ENCODE assay signal across 13 cellular contexts in the genomic region with DNA sequence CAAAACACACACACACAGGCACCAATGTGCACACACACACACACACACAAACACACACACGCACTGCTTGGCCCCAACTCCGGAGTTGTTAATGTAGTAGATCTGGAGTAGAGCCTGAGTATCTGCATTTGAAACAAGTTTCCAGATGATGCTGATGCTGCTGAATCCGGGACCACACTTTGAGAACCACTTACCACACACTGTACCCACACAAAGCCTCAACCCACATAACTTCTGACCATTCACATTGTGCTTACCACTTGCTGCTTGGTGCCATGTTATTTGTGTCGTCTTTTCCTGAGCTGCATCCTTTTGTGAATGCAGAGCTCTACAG.
"Had no signal": no experiment of that assay in that cellular context is flagged by ENCODE, and none has a peak within 500 bp of the region (broad histone marks: within the 10 kb centered on the region; RNA-seq: fewer than 3 reads in every experiment).

No MANE protein-coding gene starts in this region.

- DNase-seq: activated naive CD4-positive, alpha-beta T cell treated with anti-CD3 and anti-CD28 coated beads, Interleukin-2, amount 10 ng/mL, durations not matched to agents 7 days and 5 days; adrenal gland; body of pancreas; heart left ventricle; left lung; pancreas; stimulated activated CD4-positive, alpha-beta T cell treated with anti-CD3 and anti-CD28 coated beads, Interleukin-2, amount 100 ng/mL, for 48 hours; stimulated activated naive CD8-positive, alpha-beta T cell treated with anti-CD3 and anti-CD28 coated beads, Interleukin-15, Interleukin-2, amounts not matched to agents 100 U/mL and 50 U/mL, for 24 hours had no signal

- H3K9me3 ChIP-seq: adrenal gland, body of pancreas, heart left ventricle, left lung, pancreas, thyroid gland had no signal

- H3K27ac ChIP-seq: adrenal gland, body of pancreas, neural progenitor cell, pancreas had no signal

- ATAC-seq: activated CD4-positive, CD25-positive, alpha-beta regulatory T cell treated with anti-CD3 and anti-CD28 coated beads, Interleukin-2, amount 50 U/mL, for 24 hours; body of pancreas; pancreas; stimulated activated naive CD8-positive, alpha-beta T cell treated with anti-CD3 and anti-CD28 coated beads, Interleukin-15, Interleukin-2, amounts not matched to agents 100 U/mL and 50 U/mL, for 24 hours had no signal

- H3K4me3 ChIP-seq: adrenal gland, body of pancreas, heart left ventricle, left lung, neural progenitor cell, pancreas, thyroid gland had no signal

- H3K36me3 ChIP-seq: adrenal gland, heart left ventricle, left lung, neural progenitor cell, pancreas, thyroid gland had no signal

- H3K36me3 Mint-ChIP-seq: activated naive CD4-positive, alpha-beta T cell treated with anti-CD3 and anti-CD28 coated beads, Interleukin-2, amount 10 ng/mL, durations not matched to agents 7 days and 5 days; neural progenitor cell had no signal

- H3K4me3 Mint-ChIP-seq: activated naive CD4-positive, alpha-beta T cell treated with anti-CD3 and anti-CD28 coated beads, Interleukin-2, amount 10 ng/mL, durations not matched to agents 7 days and 5 days; neural progenitor cell; T-helper 2 cell treated with Interferon-gamma antibody and Interleukin-4, amounts not matched to agents 5 μg/mL and 100 μg/mL, for 36 hours had no signal

- H3K9me3 Mint-ChIP-seq: activated naive CD4-positive, alpha-beta T cell treated with anti-CD3 and anti-CD28 coated beads, Interleukin-2, amount 10 ng/mL, durations not matched to agents 7 days and 5 days; activated T-helper 2 cell treated with anti-CD3 and anti-CD28 coated beads, Interferon-gamma antibody, Interleukin-2, Interleukin-4, amounts not matched to agents 10 μg/mL and 5 μg/mL and 100 μg/mL, durations not matched to agents 14 hours and 24 hours and 36 hours; neural progenitor cell; T-helper 2 cell treated with Interferon-gamma antibody and Interleukin-4, amounts not matched to agents 5 μg/mL and 100 μg/mL, for 36 hours had no signal

- H3K27ac Mint-ChIP-seq: activated naive CD4-positive, alpha-beta T cell treated with anti-CD3 and anti-CD28 coated beads, Interleukin-2, amount 10 ng/mL, durations not matched to agents 7 days and 5 days; neural progenitor cell; T-helper 2 cell treated with Interferon-gamma antibody and Interleukin-4, amounts not matched to agents 5 μg/mL and 100 μg/mL, for 36 hours had no signal

- H3K27me3 ChIP-seq: adrenal gland, body of pancreas, heart left ventricle, left lung, neural progenitor cell, pancreas, thyroid gland had no signal

- H3K4me1 ChIP-seq: adrenal gland, body of pancreas, neural progenitor cell, pancreas had no signal
